In genomic region chr12:5305861-5306545, GRCh38 we compare ENCODE assay signal across 18 cellular contexts.
DNase-seq lines count a peak whose midpoint lies in the region; ATAC-seq, FAIRE-seq and TF ChIP-seq lines count a peak whose summit lies in the region.
"Had no signal": no experiment of that assay in that cellular context is flagged by ENCODE, and none has a peak within 500 bp of the region (broad histone marks: within the 10 kb centered on the region; RNA-seq: fewer than 3 reads in every experiment).

No MANE protein-coding gene starts in this region.

- H3K4me3 Mint-ChIP-seq in astrocyte (ENCODE audit: unreplicated experiment) (no peak overlapping the region), type B pancreatic cell (no peak overlapping the region)
- H3K4me3 Mint-ChIP-seq: CD4-positive, alpha-beta T cell had no signal

- no peak overlapping the region for H3K4me3 ChIP-seq in HepG2 (replicated peaks in 1 of 3; ENCODE audit: insufficient read depth in 1 of 3, low read depth in 2 of 3, low read length in 3 of 3)
- H3K4me3 ChIP-seq in right lobe of liver, result no peak overlapping the region
- H3K4me3 ChIP-seq in astrocyte (ENCODE audit: insufficient read depth, low read depth, low read length), result no peak overlapping the region
- no peak overlapping the region for H3K4me3 ChIP-seq in mesenchymal stem cell (ENCODE audit: insufficient read depth in 1 of 2, low read depth in 1 of 2, low read length in 2 of 2)
- no peak overlapping the region for H3K4me3 ChIP-seq in vagina
- H3K4me3 ChIP-seq: BLaER1 treated with 17β-estradiol and CSF1 and Interleukin-3, amounts not matched to agents 10 nM and 100 nM had no signal

- in situ Hi-C loops in HepG2 (cut with HindIII; ENCODE audit: extremely low pct_ligation_motif_present, low pct_unique_long_range_greater_than_20kb), result no loop called here

- H2BK5ac ChIP-seq in mesenchymal stem cell (ENCODE audit: low read depth, low read length, poor library complexity, severe bottlenecking), result no peak overlapping the region

- H2AFZ ChIP-seq in HepG2 (ENCODE audit: low read length) (no peak overlapping the region), astrocyte (ENCODE audit: low read depth, low read length) (no peak overlapping the region), mesenchymal stem cell (ENCODE audit: low read depth, low read length) (no peak overlapping the region)

- H3K9me3 Mint-ChIP-seq in astrocyte (ENCODE audit: unreplicated experiment), result peaks cover 3% of the 10 kb centered on the region
- H3K9me3 Mint-ChIP-seq in type B pancreatic cell, result no peaks in the 10 kb centered on the region
- H3K9me3 Mint-ChIP-seq: CD4-positive, alpha-beta T cell had no signal

- H3K27ac ChIP-seq in HepG2 (ENCODE audit: extremely low read length, insufficient read depth, low read length), result no peak overlapping the region
- no peak overlapping the region for H3K27ac ChIP-seq in right lobe of liver
- no peak overlapping the region for H3K27ac ChIP-seq in astrocyte (ENCODE audit: low read depth, low read length)
- no peak overlapping the region for H3K27ac ChIP-seq in mesenchymal stem cell (ENCODE audit: low read length, poor library complexity, severe bottlenecking)
- H3K27ac ChIP-seq in vagina, result no peak overlapping the region
- H3K27ac ChIP-seq: 22Rv1; BLaER1 treated with 17β-estradiol and CSF1 and Interleukin-3, amounts not matched to agents 10 nM and 100 nM had no signal

- intact Hi-C loops in HepG2 (cut with micrococcal nuclease; ENCODE audit: unreplicated experiment), result no loop called here
- intact Hi-C loops in right lobe of liver (cut with DNase I), result no loop called here
- intact Hi-C loops in vagina (cut with DNase I), result no loop called here

- CTCF ChIA-PET in HepG2 (lab: Yijun Ruan, JAX; ENCODE audit: low intra/inter-chr PET ratio, low total read pairs), result no interaction called here

- no peak overlapping the region for H2BK120ac ChIP-seq in mesenchymal stem cell (ENCODE audit: low read depth, low read length)

- no peak overlapping the region for H2AK5ac ChIP-seq in mesenchymal stem cell (ENCODE audit: low read length, severe bottlenecking)

- H3K23ac ChIP-seq in mesenchymal stem cell (ENCODE audit: low read length in 2 of 2), result no peak overlapping the region

- FAIRE-seq in HepG2 (lab: Jason Lieb, UNC), result no peak
- peak; percentile 17 for FAIRE-seq in astrocyte (lab: Jason Lieb, UNC)
- no peak for FAIRE-seq in GM12891 (lab: Jason Lieb, UNC)
- FAIRE-seq: G401.6, GM12892, GM19239, H54 had no signal

- no peak overlapping the region for H3K18ac ChIP-seq in mesenchymal stem cell (ENCODE audit: low read depth in 1 of 2, low read length in 2 of 2)

- H3K27ac Mint-ChIP-seq in astrocyte (ENCODE audit: unreplicated experiment) (no peak overlapping the region), type B pancreatic cell (peak overlapping the region; percentile 3)
- H3K27ac Mint-ChIP-seq: CD4-positive, alpha-beta T cell had no signal

- H3K14ac ChIP-seq in mesenchymal stem cell (ENCODE audit: low read length in 2 of 2), result no peak overlapping the region

- ATAC-seq in HepG2 (no peak), right lobe of liver (no peak)
- ATAC-seq: HCT116 had no signal

- H3K27me3 ChIP-seq in HepG2 (ENCODE audit: control insufficient read depth in 1 of 2, insufficient read depth in 2 of 2, low read length in 2 of 2) (no peaks in the 10 kb centered on the region), right lobe of liver (no peaks in the 10 kb centered on the region), astrocyte (ENCODE audit: insufficient read depth, low read length) (no peaks in the 10 kb centered on the region), mesenchymal stem cell (ENCODE audit: control insufficient read depth in 1 of 2, insufficient read depth in 1 of 2, low read length in 2 of 2) (no peaks in the 10 kb centered on the region), vagina (no peaks in the 10 kb centered on the region)
- H3K27me3 ChIP-seq: BLaER1 treated with 17β-estradiol and CSF1 and Interleukin-3, amounts not matched to agents 10 nM and 100 nM had no signal

- POLR2A ChIA-PET in HepG2 (lab: Yijun Ruan, JAX), result no interaction called here

- H3K4me2 ChIP-seq in HepG2 (ENCODE audit: low read depth, low read length) (no peak overlapping the region), astrocyte (ENCODE audit: low read length) (no peak overlapping the region), mesenchymal stem cell (ENCODE audit: low read length, poor library complexity, severe bottlenecking) (no peak overlapping the region)
- H3K4me2 ChIP-seq: BLaER1 treated with 17β-estradiol and CSF1 and Interleukin-3, amounts not matched to agents 10 nM and 100 nM had no signal

- H3K36me3 ChIP-seq in HepG2 (replicated peaks in 1 of 2; ENCODE audit: control insufficient read depth in 1 of 2, insufficient read depth in 2 of 2, low read length in 2 of 2) (no peaks in the 10 kb centered on the region), right lobe of liver (no peaks in the 10 kb centered on the region), astrocyte (ENCODE audit: insufficient read depth, low read length) (no peaks in the 10 kb centered on the region), mesenchymal stem cell (ENCODE audit: control insufficient read depth in 1 of 2, insufficient read depth in 2 of 2, low read depth in 1 of 2, low read length in 2 of 2) (no peaks in the 10 kb centered on the region), vagina (no peaks in the 10 kb centered on the region)
- H3K36me3 ChIP-seq: BLaER1 treated with 17β-estradiol and CSF1 and Interleukin-3, amounts not matched to agents 10 nM and 100 nM had no signal

- H3K4me1 Mint-ChIP-seq in astrocyte (ENCODE audit: low read depth, unreplicated experiment) (peaks cover 4% of the 10 kb centered on the region), type B pancreatic cell (ENCODE audit: unreplicated experiment) (no peaks in the 10 kb centered on the region)

- H3K79me1 ChIP-seq in mesenchymal stem cell (replicated peaks; ENCODE audit: low read length, poor library complexity, severe bottlenecking), result no peaks in the 10 kb centered on the region

- WGBS in HepG2 (ENCODE audit: low lambda C conversion rate), result 0% methylated on average over 3 of the region's 4 CpGs
- WGBS in right lobe of liver (ENCODE audit: insufficient coverage, low coverage, low lambda C conversion rate, missing lambda C conversion rate), result 65% methylated on average over 3 of the region's 4 CpGs
- WGBS in mesenchymal stem cell, result 14% methylated on average over 1 of the region's 4 CpGs

- no peaks in the 10 kb centered on the region for H3K36me3 Mint-ChIP-seq in astrocyte (ENCODE audit: low read depth, unreplicated experiment)
- peaks cover 5% of the 10 kb centered on the region for H3K36me3 Mint-ChIP-seq in type B pancreatic cell

- H3K4ac ChIP-seq in mesenchymal stem cell (ENCODE audit: low read depth in 1 of 2, low read length in 2 of 2), result no peak overlapping the region

- no peaks in the 10 kb centered on the region; the same call in 1 of the 2 replicates for H3K9me3 ChIP-seq in HepG2 (ENCODE audit: low read length)
- H3K9me3 ChIP-seq in right lobe of liver, result no peaks in the 10 kb centered on the region
- no peaks in the 10 kb centered on the region for H3K9me3 ChIP-seq in astrocyte (ENCODE audit: insufficient read depth, low read depth, low read length)
- H3K9me3 ChIP-seq in mesenchymal stem cell (ENCODE audit: control insufficient read depth, low read length), result no peaks in the 10 kb centered on the region
- no peaks in the 10 kb centered on the region for H3K9me3 ChIP-seq in vagina
- H3K9me3 ChIP-seq: BLaER1 treated with 17β-estradiol and CSF1 and Interleukin-3, amounts not matched to agents 10 nM and 100 nM had no signal

- H3K79me2 ChIP-seq in HepG2 (ENCODE audit: insufficient read depth, low read length) (no peaks in the 10 kb centered on the region), astrocyte (ENCODE audit: insufficient read depth, low read length) (no peaks in the 10 kb centered on the region)

- no peak overlapping the region for H3K9ac ChIP-seq in HepG2 (ENCODE audit: insufficient read depth, low read depth, low read length)
- H3K9ac ChIP-seq in astrocyte (ENCODE audit: low read length), result no peak overlapping the region
- H3K9ac ChIP-seq in mesenchymal stem cell (ENCODE audit: low read length), result no peak overlapping the region
- H3K9ac ChIP-seq: BLaER1 treated with 17β-estradiol and CSF1 and Interleukin-3, amounts not matched to agents 10 nM and 100 nM had no signal

- H4K8ac ChIP-seq in mesenchymal stem cell (ENCODE audit: low read length), result no peak overlapping the region

- BruUV-seq in HepG2 (replicated peaks; lab: Mats Ljungman, UMichigan), result no TSS peak

- H3K27me3 Mint-ChIP-seq in astrocyte (ENCODE audit: low read depth, unreplicated experiment) (peaks cover 13% of the 10 kb centered on the region), type B pancreatic cell (peaks cover 29% of the 10 kb centered on the region)

- TF ChIP-seq EP300 in HepG2 (IDR thresholded peaks at IDR 0.05; ENCODE audit: low read depth in 2 of 2, low read length in 2 of 2) (no peak), HepG2 (CRISPR knock-in tag; IDR thresholded peaks at IDR 0.05; ENCODE audit: borderline replicate concordance) (no peak)

- DNase-seq in HepG2 (ENCODE audit: low spot score) (no peak), right lobe of liver (no peak), astrocyte (ENCODE audit: low read depth) (no peak), mesenchymal stem cell (peak; percentile 12), type B pancreatic cell (ENCODE audit: extremely low spot score, unreplicated experiment) (no peak), vagina (ENCODE audit: extremely low spot score in 2 of 2) (no peak), GM12891 (ENCODE audit: insufficient read length, low spot score) (no peak), NCI-H1048 (lab: John Stamatoyannopoulos, UW) (no peak)
- DNase-seq: CD4-positive, alpha-beta T cell; DMS79; EL had no signal

- H4K20me1 ChIP-seq in HepG2 (ENCODE audit: insufficient read depth, low read length), result no peaks in the 10 kb centered on the region
- H4K20me1 ChIP-seq in astrocyte (ENCODE audit: insufficient read depth, low read length), result no peaks in the 10 kb centered on the region
- H4K20me1 ChIP-seq: BLaER1 treated with 17β-estradiol and CSF1 and Interleukin-3, amounts not matched to agents 10 nM and 100 nM had no signal

- H2BK12ac ChIP-seq in mesenchymal stem cell (ENCODE audit: low read length in 2 of 2), result no peak overlapping the region

- H3K4me1 ChIP-seq in HepG2 (ENCODE audit: insufficient read depth, low read length), result no peaks in the 10 kb centered on the region
- peaks cover 0 to 14% (median 0%) of the 10 kb centered on the region in 4 donors for H3K4me1 ChIP-seq in right lobe of liver
- H3K4me1 ChIP-seq in astrocyte (ENCODE audit: insufficient read depth, low read length), result no peaks in the 10 kb centered on the region
- H3K4me1 ChIP-seq in mesenchymal stem cell (ENCODE audit: control insufficient read depth, insufficient read depth, low read depth, low read length), result no peaks in the 10 kb centered on the region
- no peaks in the 10 kb centered on the region for H3K4me1 ChIP-seq in vagina
- H3K4me1 ChIP-seq: BLaER1 treated with 17β-estradiol and CSF1 and Interleukin-3, amounts not matched to agents 10 nM and 100 nM had no signal

- TF ChIP-seq CTCF in HepG2 (CRISPR knock-in tag; IDR thresholded peaks at IDR 0.05) (no peak), right lobe of liver (IDR thresholded peaks at IDR 0.05) (no peak), astrocyte (IDR thresholded peaks at IDR 0.05; ENCODE audit: insufficient read depth, low read depth, low read length) (no peak), type B pancreatic cell (conservative IDR thresholded peaks at IDR 0.05) (no peak), vagina (IDR thresholded peaks at IDR 0.05) (no peak)

- TF ChIP-seq RAD21 in HepG2 (CRISPR knock-in tag; IDR thresholded peaks at IDR 0.05), result no peak

- no peak overlapping the region for H4K91ac ChIP-seq in mesenchymal stem cell (ENCODE audit: low read length)

- H2BK15ac ChIP-seq in mesenchymal stem cell (ENCODE audit: low read depth, poor library complexity, severe bottlenecking), result no peak overlapping the region

- TF ChIP-seq POLR2A in HepG2 (IDR thresholded peaks at IDR 0.05; ENCODE audit: insufficient read depth in 1 of 2, low read depth in 2 of 2, low read length in 2 of 2) (no peak), right lobe of liver (IDR thresholded peaks at IDR 0.05) (no peak), vagina (IDR thresholded peaks at IDR 0.05) (no peak), GM12891 (IDR thresholded peaks at IDR 0.05; ENCODE audit: low read depth, low read length) (no peak)
